In the genomic region with DNA sequence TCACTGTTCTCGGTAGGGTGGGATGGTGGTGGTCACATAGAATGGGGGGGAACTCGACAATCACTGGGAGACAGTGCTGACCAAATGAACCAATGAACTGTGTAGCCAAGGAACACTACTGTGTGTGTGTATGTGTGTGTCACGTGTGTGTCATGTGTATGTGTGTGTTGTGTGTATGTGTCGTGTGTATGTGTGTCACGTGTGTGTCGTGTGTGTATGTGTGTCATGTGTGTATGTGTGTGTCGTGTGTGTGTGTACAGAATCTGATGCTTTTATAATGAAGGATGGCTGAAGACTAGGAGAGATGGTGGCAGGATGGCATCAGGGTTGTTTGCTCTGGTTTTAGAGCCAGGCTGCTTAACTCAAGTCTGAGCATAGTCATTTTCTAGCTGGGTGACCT, we compare ENCODE assay signal across 19 cellular contexts.
DNase-seq lines count a peak whose midpoint lies in the region; ATAC-seq and TF ChIP-seq lines count a peak whose summit lies in the region.
"Had no signal": no experiment of that assay in that cellular context is flagged by ENCODE, and none has a peak within 500 bp of the region (broad histone marks: within the 10 kb centered on the region; RNA-seq: fewer than 3 reads in every experiment).

No MANE protein-coding gene starts in this region.

- H3K36me3 ChIP-seq in MM.1S (replicated peaks; ENCODE audit: insufficient read depth, low read length) (no peaks in the 10 kb centered on the region), prostate gland (no peaks in the 10 kb centered on the region)
- H3K36me3 ChIP-seq: cardiac muscle cell, esophagus squamous epithelium, sigmoid colon, upper lobe of right lung had no signal

- peaks cover 3% of the 10 kb centered on the region for H3K9me3 Mint-ChIP-seq in activated naive CD4-positive, alpha-beta T cell treated with anti-CD3 and anti-CD28 coated beads for 36 hours
- H3K9me3 Mint-ChIP-seq in activated naive CD8-positive, alpha-beta T cell treated with anti-CD3 and anti-CD28 coated beads, Interleukin-2, amount 50 U/mL, for 24 hours = peaks cover 6% of the 10 kb centered on the region

- H3K27ac Mint-ChIP-seq in activated naive CD4-positive, alpha-beta T cell treated with anti-CD3 and anti-CD28 coated beads for 36 hours = peak overlapping the region; percentile 74
- H3K27ac Mint-ChIP-seq in activated naive CD8-positive, alpha-beta T cell treated with anti-CD3 and anti-CD28 coated beads, Interleukin-2, amount 50 U/mL, for 24 hours = peak overlapping the region; percentile 69

- intact Hi-C loops in activated naive CD4-positive, alpha-beta T cell treated with anti-CD3 and anti-CD28 coated beads for 36 hours (cut with micrococcal nuclease) = loop anchor here (5.0 kb wide), 1 partner anchor 144 kb away; no protein-coding TSS in a partner anchor
- intact Hi-C loops in sciatic nerve (cut with DNase I) (no loop called here), prostate gland (cut with DNase I) (no loop called here)

- CTCF ChIA-PET in activated naive CD4-positive, alpha-beta T cell treated with anti-CD3 and anti-CD28 coated beads for 36 hours (lab: Charles Lee) = interaction anchor here (0.6 to 10.0 kb wide), 6 partner anchors 9 to 1205 kb away, joined by 3 to 72 read pairs (median 3); no protein-coding TSS in a partner anchor

- H3K36me3 Mint-ChIP-seq in activated naive CD4-positive, alpha-beta T cell treated with anti-CD3 and anti-CD28 coated beads for 36 hours (ENCODE audit: low read depth) = no peaks in the 10 kb centered on the region
- H3K36me3 Mint-ChIP-seq in activated naive CD8-positive, alpha-beta T cell treated with anti-CD3 and anti-CD28 coated beads, Interleukin-2, amount 50 U/mL, for 24 hours (ENCODE audit: low read depth) = peaks cover 5% of the 10 kb centered on the region

- peak overlapping the region; percentile 72; the same call in 1 of the 2 replicates for H3K27ac ChIP-seq in MM.1S (ENCODE audit: low read length)
- H3K27ac ChIP-seq in prostate gland = no peak overlapping the region
- H3K27ac ChIP-seq: cardiac muscle cell, esophagus squamous epithelium, sigmoid colon, upper lobe of right lung had no signal

- no peaks in the 10 kb centered on the region for H3K9me2 ChIP-seq in MM.1S (replicated peaks; ENCODE audit: insufficient read depth, low read length)

- peak overlapping the region; percentile 42; the same call in 1 of the 2 replicates for H2AFZ ChIP-seq in MM.1S (ENCODE audit: low read length)

- H3K4me1 Mint-ChIP-seq in activated naive CD4-positive, alpha-beta T cell treated with anti-CD3 and anti-CD28 coated beads for 36 hours (ENCODE audit: low read depth) = peaks cover 75% of the 10 kb centered on the region
- H3K4me1 Mint-ChIP-seq in activated naive CD8-positive, alpha-beta T cell treated with anti-CD3 and anti-CD28 coated beads, Interleukin-2, amount 50 U/mL, for 24 hours = peaks cover 86% of the 10 kb centered on the region

- no peak overlapping the region for H3K9ac ChIP-seq in MM.1S (ENCODE audit: low read length)

- H3F3A ChIP-seq in MM.1S (ENCODE audit: insufficient read depth, low read length) = peaks cover 14% of the 10 kb centered on the region

- no peak overlapping the region for H3K4me3 Mint-ChIP-seq in activated naive CD4-positive, alpha-beta T cell treated with anti-CD3 and anti-CD28 coated beads for 36 hours
- H3K4me3 Mint-ChIP-seq in activated naive CD8-positive, alpha-beta T cell treated with anti-CD3 and anti-CD28 coated beads, Interleukin-2, amount 50 U/mL, for 24 hours = no peak overlapping the region

- no peaks in the 10 kb centered on the region for H3K27me3 Mint-ChIP-seq in activated naive CD4-positive, alpha-beta T cell treated with anti-CD3 and anti-CD28 coated beads for 36 hours (ENCODE audit: low read depth)
- no peaks in the 10 kb centered on the region for H3K27me3 Mint-ChIP-seq in activated naive CD8-positive, alpha-beta T cell treated with anti-CD3 and anti-CD28 coated beads, Interleukin-2, amount 50 U/mL, for 24 hours

- H3K4me2 ChIP-seq in MM.1S (ENCODE audit: low read depth, low read length) = peak overlapping the region; percentile 53; the same call in 1 of the 2 replicates

- ATAC-seq in activated naive CD8-positive, alpha-beta T cell treated with anti-CD3 and anti-CD28 coated beads, Interleukin-2, amount 50 U/mL, for 24 hours = no peak
- ATAC-seq in sciatic nerve = no peak
- ATAC-seq in GM18505 (IDR thresholded peaks at IDR 0.05; ENCODE audit: unreplicated experiment) = no peak
- ATAC-seq: HCT116, left lobe of liver, Right ventricle myocardium inferior, upper lobe of right lung had no signal

- H3K4me3 ChIP-seq in MM.1S (ENCODE audit: low read length) = no peak overlapping the region
- no peak overlapping the region for H3K4me3 ChIP-seq in prostate gland
- H3K4me3 ChIP-seq: cardiac muscle cell, esophagus squamous epithelium, sigmoid colon, upper lobe of right lung had no signal

- H4K20me1 ChIP-seq in MM.1S (ENCODE audit: insufficient read depth, low read length) = no peaks in the 10 kb centered on the region

- no peak for TF ChIP-seq CTCF in MM.1S (IDR thresholded peaks at IDR 0.05; ENCODE audit: low read length)
- TF ChIP-seq CTCF in prostate gland (IDR thresholded peaks at IDR 0.05) = no peak

- no peaks in the 10 kb centered on the region for H3K9me3 ChIP-seq in MM.1S (replicated peaks; ENCODE audit: insufficient read depth, low read length)
- H3K9me3 ChIP-seq in prostate gland = no peaks in the 10 kb centered on the region
- H3K9me3 ChIP-seq: esophagus squamous epithelium, sigmoid colon, upper lobe of right lung had no signal

- WGBS in prostate gland = 89% methylated on average over 7 of the region's 7 CpGs

- H3K79me2 ChIP-seq in MM.1S (ENCODE audit: low read length) = no peaks in the 10 kb centered on the region

- no peak for DNase-seq in activated naive CD4-positive, alpha-beta T cell treated with anti-CD3 and anti-CD28 coated beads for 36 hours
- DNase-seq in activated naive CD4-positive, alpha-beta T cell (lab: John Stamatoyannopoulos, UW) = no peak
- DNase-seq in MM.1S = no peak
- no peak for DNase-seq in activated naive CD8-positive, alpha-beta T cell treated with anti-CD3 and anti-CD28 coated beads, Interleukin-2, amount 50 U/mL, for 24 hours
- peak; percentile 1 for DNase-seq in sciatic nerve (ENCODE audit: low spot score)
- no peak for DNase-seq in prostate gland (ENCODE audit: low spot score)
- no peak for DNase-seq in NCI-H510A treated with DMSO at 0.1 percent for 48 hours (lab: John Stamatoyannopoulos, UW)
- DNase-seq: COR-L47, esophagus squamous epithelium, NCI-H1105, NCI-H2081 treated with DMSO at 0.1 percent for 48 hours, NCI-H524 treated with DMSO at 0.1 percent for 48 hours, sigmoid colon had no signal

- H3K27me3 ChIP-seq in MM.1S (replicated peaks; ENCODE audit: insufficient read depth, low read length) (no peaks in the 10 kb centered on the region), prostate gland (replicated peaks; ENCODE audit: insufficient read depth) (no peaks in the 10 kb centered on the region)
- H3K27me3 ChIP-seq: cardiac muscle cell, esophagus squamous epithelium, sigmoid colon, upper lobe of right lung had no signal

- TF ChIP-seq POLR2A in prostate gland (IDR thresholded peaks at IDR 0.05) (no peak), GM18505 (IDR thresholded peaks at IDR 0.05; ENCODE audit: borderline replicate concordance, extremely low read depth, insufficient read depth, insufficient read length) (no peak)

- H3K4me1 ChIP-seq in MM.1S (ENCODE audit: low read length) = peaks cover 61% of the 10 kb centered on the region
- H3K4me1 ChIP-seq in prostate gland (replicated peaks) = no peaks in the 10 kb centered on the region
